1 cellular context compared by ENCODE assay signal in the genomic region with DNA sequence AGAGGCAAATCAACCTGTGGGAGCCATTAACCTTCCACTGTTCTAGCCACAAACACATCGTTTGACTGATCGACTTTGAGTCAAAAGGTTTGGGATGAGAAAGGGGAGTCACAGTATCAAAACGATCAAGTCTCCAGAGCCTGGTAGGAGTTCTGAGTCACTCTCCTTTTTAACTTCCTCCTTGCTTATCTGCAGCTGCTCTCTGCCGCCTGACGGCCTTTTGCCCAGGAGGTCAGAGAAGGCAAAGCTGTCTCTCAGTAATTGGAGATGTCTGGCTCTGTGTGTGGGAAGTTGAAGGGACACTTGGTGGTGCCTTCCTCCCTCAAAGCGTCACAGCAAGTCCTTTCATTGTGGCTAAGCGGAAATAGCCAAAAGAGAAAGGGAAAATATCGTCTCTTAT.
TF ChIP-seq lines count a peak whose summit lies in the region.

No MANE protein-coding gene starts in this region.

TF ChIP-seq in SK-N-SH treated with all-trans-retinoic acid at 6 μM for 48 hours, 23 proteins besides CTCF, POLR2A, EP300 and RAD21 (continued from another document):
- no peak for TF ChIP-seq ZNF8 (CRISPR knock-in tag; IDR thresholded peaks at IDR 0.05)
TF ChIP-seq in SK-N-SH treated with all-trans-retinoic acid at 6 μM for 48 hours: peak in this region for 0.
